In genomic region chr6:36929607-36930006, GRCh38 we compare ENCODE assay signal across 1 cellular context.
TF ChIP-seq lines count a peak whose summit lies in the region.

No MANE protein-coding gene starts in this region.

TF ChIP-seq in K562, 482 proteins besides CTCF, POLR2A, EP300 and RAD21:
- TF ChIP-seq SIN3B (IDR thresholded peaks at IDR 0.05; ENCODE audit: low read depth) (no peak), SREBF1 (IDR thresholded peaks at IDR 0.05; ENCODE audit: borderline replicate concordance, low read depth, low read length) (no peak), RFX7 (CRISPR knock-in tag; IDR thresholded peaks at IDR 0.05) (no peak), EGR1 (conservative IDR thresholded peaks at IDR 0.05) (peak; percentile 30; the same call in 1 of the 2 replicates), TBP (optimal IDR thresholded peaks at IDR 0.05; ENCODE audit: low read depth, low read length) (no peak), FOXK2 (conservative IDR thresholded peaks at IDR 0.05 in 1 of 2, IDR thresholded peaks at IDR 0.05 in 1 of 2; ENCODE audit: low read depth in 2 of 2) (peak in 1 of 2 experiments; percentile 47; a peak in 1 of 4 replicates)
- TF ChIP-seq, protein P1, sequence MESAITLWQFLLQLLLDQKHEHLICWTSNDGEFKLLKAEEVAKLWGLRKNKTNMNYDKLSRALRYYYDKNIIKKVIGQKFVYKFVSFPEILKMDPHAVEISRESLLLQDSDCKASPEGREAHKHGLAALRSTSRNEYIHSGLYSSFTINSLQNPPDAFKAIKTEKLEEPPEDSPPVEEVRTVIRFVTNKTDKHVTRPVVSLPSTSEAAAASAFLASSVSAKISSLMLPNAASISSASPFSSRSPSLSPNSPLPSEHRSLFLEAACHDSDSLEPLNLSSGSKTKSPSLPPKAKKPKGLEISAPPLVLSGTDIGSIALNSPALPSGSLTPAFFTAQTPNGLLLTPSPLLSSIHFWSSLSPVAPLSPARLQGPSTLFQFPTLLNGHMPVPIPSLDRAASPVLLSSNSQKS (CRISPR knock-in tag; IDR thresholded peaks at IDR 0.05) = no peak
